15 cellular contexts compared by ENCODE assay signal in the genomic region with DNA sequence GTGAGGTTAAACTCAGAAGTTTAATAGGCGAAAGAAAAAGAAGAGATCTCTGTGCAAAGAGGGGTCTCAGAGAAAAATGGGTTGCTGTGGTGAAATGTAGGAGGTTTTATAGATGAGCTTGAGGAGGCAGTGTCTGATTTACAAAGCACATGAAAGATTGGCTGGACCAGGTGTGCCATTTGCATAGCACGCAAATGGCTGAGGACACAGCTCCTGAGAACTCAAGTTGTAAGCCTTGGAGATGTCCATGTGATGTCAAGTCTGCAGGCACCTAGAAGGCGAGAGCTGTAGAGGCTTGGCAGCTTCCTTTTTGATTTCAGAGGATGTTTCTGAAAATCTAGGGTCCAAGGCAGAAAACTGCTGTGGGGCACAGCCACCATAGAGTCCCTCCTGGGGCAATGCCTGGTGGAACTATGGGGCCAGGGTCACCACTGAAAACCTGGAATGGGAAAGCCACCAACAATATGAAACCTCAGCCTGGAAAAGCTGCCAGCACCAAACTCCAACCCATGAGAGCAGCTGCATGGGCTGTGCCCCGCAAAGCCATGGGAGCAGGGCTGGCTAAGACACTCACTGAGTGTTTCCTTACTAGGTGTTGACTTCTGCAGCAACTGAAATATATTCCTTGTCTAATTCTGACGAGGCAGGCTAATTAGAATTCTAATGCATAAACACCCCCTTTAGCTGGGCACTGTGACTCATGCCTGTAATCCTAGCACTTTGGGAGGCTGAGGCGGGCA.
"Had no signal": no experiment of that assay in that cellular context is flagged by ENCODE, and none has a peak within 500 bp of the region (broad histone marks: within the 10 kb centered on the region; RNA-seq: fewer than 3 reads in every experiment).

No MANE protein-coding gene starts in this region.

- H3K27me3 ChIP-seq: body of pancreas, esophagus muscularis mucosa, tibial artery, vagina had no signal

- H3K9me3 ChIP-seq: body of pancreas, esophagus muscularis mucosa, left ventricle myocardium inferior, tibial artery, vagina had no signal

- H3K36me3 ChIP-seq: esophagus muscularis mucosa, left ventricle myocardium inferior, tibial artery, vagina had no signal

- H3K4me3 ChIP-seq: body of pancreas, coronary artery, esophagus muscularis mucosa, left ventricle myocardium inferior, tibial artery, vagina had no signal

- DNase-seq: activated B cell treated with CpG ODN at 0.5 μM for 24 hours; activated CD4-positive, alpha-beta T cell treated with anti-CD3 and anti-CD28 coated beads for 48 hours; activated CD8-positive, alpha-beta memory T cell treated with anti-CD3 and anti-CD28 coated beads, Interleukin-2, amount 50 U/mL, for 48 hours; activated gamma-delta T cell treated with Interleukin-2 at 50 U/mL for 16 hours; activated T-cell treated with anti-CD3 and anti-CD28 coated beads, Interleukin-2, amount 50 U/mL, for 72 hours; amniotic stem cell; body of pancreas; central memory CD4-positive, alpha-beta T cell; effector CD4-positive, alpha-beta T cell; hypothalamus; left ventricle myocardium inferior; tibial artery had no signal

- H3K27ac ChIP-seq: body of pancreas, coronary artery, esophagus muscularis mucosa, left ventricle myocardium inferior, tibial artery, vagina had no signal
